In the genomic region with DNA sequence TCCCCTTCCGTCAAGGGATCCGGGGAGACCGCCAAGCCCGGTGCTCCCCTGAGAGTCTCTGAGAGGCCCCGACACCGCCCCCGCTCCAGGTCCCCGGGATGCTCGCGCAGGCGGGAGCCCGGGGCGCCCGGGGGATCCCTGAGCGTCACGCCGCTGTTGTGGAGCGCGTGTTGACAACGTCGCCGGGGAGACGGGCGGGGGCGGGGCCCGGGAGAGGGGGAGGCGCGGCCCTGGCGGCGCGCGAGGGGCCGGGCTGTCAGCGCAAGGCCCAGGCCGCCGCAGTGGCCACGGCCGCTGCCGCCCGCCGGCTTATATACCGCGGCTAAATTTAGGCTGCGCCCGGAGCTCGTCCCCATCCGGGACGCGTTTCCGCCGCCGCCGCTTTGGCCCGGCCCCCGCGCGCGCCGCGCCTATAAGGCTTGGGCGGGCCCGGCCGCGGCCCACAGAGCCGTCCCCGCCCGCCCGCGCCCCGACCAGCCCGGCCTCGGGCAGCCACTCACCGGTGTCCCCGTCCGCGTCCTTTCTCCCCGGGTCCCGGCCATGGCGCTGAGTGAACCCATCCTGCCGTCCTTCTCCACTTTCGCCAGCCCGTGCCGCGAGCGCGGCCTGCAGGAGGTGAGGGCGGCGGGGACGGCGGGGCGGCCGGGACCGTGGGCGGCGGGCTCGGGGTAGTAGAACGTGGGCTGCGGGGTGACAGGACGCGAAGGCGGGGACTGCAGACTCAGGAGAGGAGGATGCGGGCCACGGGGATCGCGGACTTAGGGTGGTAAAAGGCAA, we compare ENCODE assay signal across 8 cellular contexts. TPM values are rescaled to one million over a fixed set of nuclear protein-coding genes. Genes with fewer than 3 reads are reported as not detected.
DNase-seq lines count a peak whose midpoint lies in the region; ATAC-seq and TF ChIP-seq lines count a peak whose summit lies in the region.

Gene KLF2 (plus strand): TSS at position 443 of the 777 bp plus-strand sequence. CDS start 98 bp downstream, at position 541.

- H3K36me3 Mint-ChIP-seq in CD4-positive, CD25-positive, alpha-beta regulatory T cell, result peaks cover 37% of the 10 kb centered on the region

- TF ChIP-seq CTCF in RWPE2 (IDR thresholded peaks at IDR 0.05; ENCODE audit: poor library complexity, severe bottlenecking), result no peak

- peak within 1 kb of the TSS; percentile 94 for H3K27ac ChIP-seq in CD4-positive, CD25-positive, alpha-beta regulatory T cell (ENCODE audit: insufficient read depth, low read length, poor library complexity, severe bottlenecking)
- H3K27ac ChIP-seq in RWPE2 (ENCODE audit: poor library complexity, severe bottlenecking) (no peak within 1 kb of the TSS), stomach smooth muscle (ENCODE audit: low read length) (peak within 1 kb of the TSS; percentile 85)

- H3K4me1 Mint-ChIP-seq in CD4-positive, CD25-positive, alpha-beta regulatory T cell, result peaks cover 3 to 43% (median 21%) of the 10 kb centered on the region in 4 donors

- peak; percentile 74 to 77 for ATAC-seq in CD4-positive, CD25-positive, alpha-beta regulatory T cell (ENCODE audit: low read depth in 2 of 2)
- ATAC-seq in GM19372 (IDR thresholded peaks at IDR 0.05; ENCODE audit: low read depth, unreplicated experiment), result peak; percentile 63
- peak; percentile 63 for ATAC-seq in HG03565 (IDR thresholded peaks at IDR 0.05; ENCODE audit: unreplicated experiment)
- peak; percentile 80 for ATAC-seq in RWPE2 (ENCODE audit: low read depth)

- H3K27me3 ChIP-seq in CD4-positive, CD25-positive, alpha-beta regulatory T cell (ENCODE audit: control insufficient read depth, insufficient read depth, low read length), result no peaks in the 10 kb centered on the region
- H3K27me3 ChIP-seq in RWPE2 (ENCODE audit: insufficient read depth, poor library complexity, severe bottlenecking) (peaks cover 22% of the 10 kb centered on the region), neuron (ENCODE audit: insufficient read depth, low read length) (peaks cover 5% of the 10 kb centered on the region), stomach smooth muscle (ENCODE audit: control insufficient read depth in 1 of 2, insufficient read depth in 2 of 2, low read length in 2 of 2) (no peaks in the 10 kb centered on the region)

- peaks cover 0 to 22% (median 0%) of the 10 kb centered on the region in 7 donors for H3K9me3 Mint-ChIP-seq in CD4-positive, CD25-positive, alpha-beta regulatory T cell

- H3K4me3 ChIP-seq in CD4-positive, CD25-positive, alpha-beta regulatory T cell (ENCODE audit: low read depth, low read length), result peak within 1 kb of the TSS; percentile 68
- H3K4me3 ChIP-seq in RWPE2 (ENCODE audit: severe bottlenecking), result peak within 1 kb of the TSS; percentile 44
- H3K4me3 ChIP-seq in neuron (ENCODE audit: low read length), result peak within 1 kb of the TSS; percentile 40
- H3K4me3 ChIP-seq in stomach smooth muscle (ENCODE audit: low read length in 2 of 2), result peak within 1 kb of the TSS; percentile 68 to 80

- H3K9ac ChIP-seq in stomach smooth muscle (ENCODE audit: low read length in 2 of 2), result peak within 1 kb of the TSS; percentile 75 to 81

- peak within 1 kb of the TSS; percentile 83 to 100 (median 96) for H3K27ac Mint-ChIP-seq in CD4-positive, CD25-positive, alpha-beta regulatory T cell

- H3K4me1 ChIP-seq in CD4-positive, CD25-positive, alpha-beta regulatory T cell (ENCODE audit: control insufficient read depth, insufficient read depth, low read length, poor library complexity, severe bottlenecking), result peaks cover 34% of the 10 kb centered on the region
- H3K4me1 ChIP-seq in RWPE2 (ENCODE audit: insufficient read depth, poor library complexity, severe bottlenecking) (no peaks in the 10 kb centered on the region), neuron (ENCODE audit: insufficient read depth, low read length) (no peaks in the 10 kb centered on the region), stomach smooth muscle (ENCODE audit: control insufficient read depth, insufficient read depth, low read length) (peaks cover 44% of the 10 kb centered on the region)

- peak within 1 kb of the TSS; percentile 81 to 90 (median 86) for H3K4me3 Mint-ChIP-seq in CD4-positive, CD25-positive, alpha-beta regulatory T cell

- H3K9me3 ChIP-seq in CD4-positive, CD25-positive, alpha-beta regulatory T cell (ENCODE audit: control insufficient read depth in 2 of 2, low read length in 2 of 2), result no peaks in the 10 kb centered on the region
- H3K9me3 ChIP-seq in RWPE2 (ENCODE audit: severe bottlenecking) (no peaks in the 10 kb centered on the region), neuron (ENCODE audit: low read length) (no peaks in the 10 kb centered on the region), stomach smooth muscle (ENCODE audit: control insufficient read depth in 2 of 2, low read length in 2 of 2) (no peaks in the 10 kb centered on the region)

- H2AFZ ChIP-seq in neuron (ENCODE audit: low read depth, low read length), result peak within 1 kb of the TSS; percentile 85

- peaks cover 37% of the 10 kb centered on the region for H3K36me3 ChIP-seq in CD4-positive, CD25-positive, alpha-beta regulatory T cell (ENCODE audit: control insufficient read depth, insufficient read depth, low read length)
- no peaks in the 10 kb centered on the region for H3K36me3 ChIP-seq in RWPE2 (ENCODE audit: low read depth)
- H3K36me3 ChIP-seq in neuron (ENCODE audit: insufficient read depth, low read length), result no peaks in the 10 kb centered on the region
- H3K36me3 ChIP-seq in stomach smooth muscle (ENCODE audit: control insufficient read depth in 2 of 2, insufficient read depth in 2 of 2, low read length in 2 of 2), result peaks cover 11 to 14% of the 10 kb centered on the region in 2 donors

- peaks cover 24% of the 10 kb centered on the region for H3K27me3 Mint-ChIP-seq in CD4-positive, CD25-positive, alpha-beta regulatory T cell

- DNase-seq in CD4-positive, CD25-positive, alpha-beta regulatory T cell, result peak; percentile 92 to 96 (median 94)
- DNase-seq in RWPE2 (ENCODE audit: low spot score), result no peak
- peak; percentile 98 for DNase-seq in activated gamma-delta T cell (lab: John Stamatoyannopoulos, UW)
- peak; percentile 79 for DNase-seq in foreskin melanocyte

RNA-seq across cellular contexts. Expression of gene KLF2, which starts in this region (rescaled TPM):
- total RNA-seq in CD4-positive, CD25-positive, alpha-beta regulatory T cell, result 725 TPM
- polyA plus RNA-seq in CD4-positive, CD25-positive, alpha-beta regulatory T cell, result 100 to 1,000 TPM in 2 of 4 donors, 10 to 100 TPM in 2; 95.1 to 139 (median 118) TPM
